Comparison of ENCODE assay signal across 8 cellular contexts in genomic region chr19:54325194-54325621, GRCh38. TPM values are rescaled to one million over a fixed set of nuclear protein-coding genes. Genes with fewer than 3 reads are reported as not detected.
A peak's percentile ranks its signal among the peaks of the same experiment; 100 is the strongest.
DNase-seq lines count a peak whose midpoint lies in the region; ATAC-seq and TF ChIP-seq lines count a peak whose summit lies in the region.

No MANE protein-coding gene starts in this region.

- no peak for TF ChIP-seq POLR2A in vagina (IDR thresholded peaks at IDR 0.05)

- H3K27me3 Mint-ChIP-seq in effector memory CD8-positive, alpha-beta T cell, result peaks cover 25% of the 10 kb centered on the region in 2 donors
- H3K27me3 Mint-ChIP-seq in naive B cell, result peaks cover 0 to 8% (median 0%) of the 10 kb centered on the region in 3 donors

- H3K9me3 ChIP-seq in vagina, result no peaks in the 10 kb centered on the region

- DNase-seq in activated CD4-positive, alpha-beta T cell treated with anti-CD3 and anti-CD28 coated beads for 24 hours (ENCODE audit: low read depth in 2 of 2), result peak; percentile 15 to 49
- DNase-seq in activated CD4-positive, alpha-beta T cell treated with anti-CD3 and anti-CD28 coated beads for 1 hour, result no peak
- DNase-seq in NCI-H146 (lab: John Stamatoyannopoulos, UW), result peak; percentile 15
- DNase-seq in activated CD4-positive, alpha-beta T cell treated with anti-CD3 and anti-CD28 coated beads for 4 hours, result peak; percentile 31 to 68
- DNase-seq in effector memory CD8-positive, alpha-beta T cell, result peak; percentile 58 to 64 (median 58)
- peak; percentile 70 for DNase-seq in naive B cell
- DNase-seq in vagina (ENCODE audit: extremely low spot score in 2 of 2), result no peak

- peak; percentile 27 to 61 (median 41) for TF ChIP-seq CTCF in vagina (IDR thresholded peaks at IDR 0.05)

- H3K4me3 ChIP-seq in vagina, result no peak overlapping the region

- no peaks in the 10 kb centered on the region for H3K4me1 ChIP-seq in vagina

- no peaks in the 10 kb centered on the region for H3K36me3 Mint-ChIP-seq in effector memory CD8-positive, alpha-beta T cell (ENCODE audit: insufficient read depth)
- H3K36me3 Mint-ChIP-seq in naive B cell, result no peaks in the 10 kb centered on the region

- ATAC-seq in effector memory CD8-positive, alpha-beta T cell (replicated peaks), result peak; percentile 73
- ATAC-seq in naive B cell (ENCODE audit: low read depth in 2 of 2), result peak; percentile 47 to 59
- no peak for ATAC-seq in GM21619 (IDR thresholded peaks at IDR 0.05; ENCODE audit: unreplicated experiment)

- H3K4me3 Mint-ChIP-seq in effector memory CD8-positive, alpha-beta T cell, result no peak overlapping the region
- peak overlapping the region in 3 of 8 donors; percentile 10 to 32 (median 29) for H3K4me3 Mint-ChIP-seq in naive B cell

- no peaks in the 10 kb centered on the region for H3K36me3 ChIP-seq in vagina

- H3K4me1 Mint-ChIP-seq in effector memory CD8-positive, alpha-beta T cell (ENCODE audit: low read depth in 2 of 2), result peaks cover 6 to 9% of the 10 kb centered on the region in 2 donors
- H3K4me1 Mint-ChIP-seq in naive B cell, result peaks cover 34 to 57% (median 42%) of the 10 kb centered on the region in 3 donors

- no peak overlapping the region for H3K27ac ChIP-seq in vagina

- H3K27ac Mint-ChIP-seq in effector memory CD8-positive, alpha-beta T cell, result no peak overlapping the region
- H3K27ac Mint-ChIP-seq in naive B cell, result peak overlapping the region in 5 of 6 donors; percentile 5 to 88 (median 31)

- H3K27me3 ChIP-seq in vagina, result no peaks in the 10 kb centered on the region

- intact Hi-C loops in vagina (cut with DNase I), result no loop called here

- H3K9me3 Mint-ChIP-seq in effector memory CD8-positive, alpha-beta T cell, result no peaks in the 10 kb centered on the region
- peaks cover 0 to 6% (median 0%) of the 10 kb centered on the region in 7 donors for H3K9me3 Mint-ChIP-seq in naive B cell

RNA-seq across cellular contexts. Expression of gene LILRA5, which starts 12.2 kb away (rescaled TPM):
- 1 to 10 TPM in 1 of 6 donors, under 1 TPM in 3, not detected in 2; 0.29 to 1.1 (median 0.76) TPM for polyA plus RNA-seq in naive B cell (ENCODE audit: low read depth in 6 of 6)
- 2.9 TPM for total RNA-seq in vagina

RNA-seq across cellular contexts. Expression of gene LILRA4, which starts 13.8 kb away (rescaled TPM):
- 10 to 100 TPM in 3 of 6 donors, 1 to 10 TPM in 3; 7.1 to 25.7 (median 10.3) TPM for polyA plus RNA-seq in naive B cell (ENCODE audit: low read depth in 6 of 6)
- total RNA-seq in vagina, result not detected

RNA-seq across cellular contexts. Expression of gene LAIR1, which starts 39.5 kb away (rescaled TPM):
- polyA plus RNA-seq in naive B cell (ENCODE audit: low read depth in 6 of 6), result 100 to 1,000 TPM; 129 to 246 (median 160) TPM
- 8.8 TPM for total RNA-seq in vagina

RNA-seq across cellular contexts. Expression of gene LILRB2, which starts 44.3 kb away (rescaled TPM):
- 1 to 10 TPM in 2 of 6 donors, under 1 TPM in 3, not detected in 1; 0.36 to 1.6 (median 0.76) TPM for polyA plus RNA-seq in naive B cell (ENCODE audit: low read depth in 6 of 6)
- 2.0 TPM for total RNA-seq in vagina

Comparison
In these comparisons a context has a peak if more than half of its experiments do, and no peak if none do; other contexts are left out.
1. DNase-seq: peak in activated CD4-positive, alpha-beta T cell treated with anti-CD3 and anti-CD28 coated beads for 24 hours (2 of 2), NCI-H146 (single experiment), activated CD4-positive, alpha-beta T cell treated with anti-CD3 and anti-CD28 coated beads for 4 hours (2 of 2), effector memory CD8-positive, alpha-beta T cell (3 of 3) and naive B cell (single experiment); none in activated CD4-positive, alpha-beta T cell treated with anti-CD3 and anti-CD28 coated beads for 1 hour (single experiment) and vagina (0 of 2).
2. H3K27ac Mint-ChIP-seq: peak in naive B cell (5 of 6); none in effector memory CD8-positive, alpha-beta T cell (0 of 2).